Comparison of ENCODE assay signal across 17 cellular contexts in genomic region chr20:6562111-6562510, GRCh38.
DNase-seq lines count a peak whose midpoint lies in the region; TF ChIP-seq lines count a peak whose summit lies in the region.
"Had no signal": no experiment of that assay in that cellular context is flagged by ENCODE, and none has a peak within 500 bp of the region (broad histone marks: within the 10 kb centered on the region; RNA-seq: fewer than 3 reads in every experiment).

No MANE protein-coding gene starts in this region.

- CTCF ChIA-PET in MCF 10A (lab: Yijun Ruan, JAX), result interaction anchor here (0.6 to 1.3 kb wide), 3 partner anchors 21 to 297 kb away, joined by 3 to 5 read pairs (median 3); no protein-coding TSS in a partner anchor

- peaks cover 10% of the 10 kb centered on the region for H3K4me1 Mint-ChIP-seq in MCF 10A (ENCODE audit: insufficient read depth, unreplicated experiment)
- H3K4me1 Mint-ChIP-seq in chondrocyte (ENCODE audit: low read depth), result peaks cover 27% of the 10 kb centered on the region
- H3K4me1 Mint-ChIP-seq: CD8-positive, alpha-beta memory T cell had no signal

- no peaks in the 10 kb centered on the region for H3K36me3 Mint-ChIP-seq in MCF 10A (ENCODE audit: insufficient read depth, unreplicated experiment)
- no peaks in the 10 kb centered on the region for H3K36me3 Mint-ChIP-seq in chondrocyte (ENCODE audit: low read depth)
- H3K36me3 Mint-ChIP-seq: CD8-positive, alpha-beta memory T cell had no signal

- H3K27me3 Mint-ChIP-seq in MCF 10A (ENCODE audit: insufficient read depth, unreplicated experiment) (no peaks in the 10 kb centered on the region), chondrocyte (ENCODE audit: low read depth) (no peaks in the 10 kb centered on the region)
- H3K27me3 Mint-ChIP-seq: CD8-positive, alpha-beta memory T cell; progenitor cell of endocrine pancreas had no signal

- no peak overlapping the region for H3K4me3 Mint-ChIP-seq in MCF 10A (ENCODE audit: unreplicated experiment)
- H3K4me3 Mint-ChIP-seq in chondrocyte (ENCODE audit: unreplicated experiment), result no peak overlapping the region
- H3K4me3 Mint-ChIP-seq: CD8-positive, alpha-beta memory T cell had no signal

- intact Hi-C loops in MCF 10A (cut with micrococcal nuclease) (loop anchor here (1.0 kb wide), 1 partner anchor 44 kb away; no protein-coding TSS in a partner anchor), breast epithelium (cut with DNase I; ENCODE audit: low total_unique reads) (no loop called here), adrenal gland (cut with DNase I) (no loop called here)

- H3K36me3 ChIP-seq in breast epithelium, result no peaks in the 10 kb centered on the region
- no peaks in the 10 kb centered on the region for H3K36me3 ChIP-seq in kidney epithelial cell (ENCODE audit: control insufficient read depth, insufficient read depth, low read length)
- no peaks in the 10 kb centered on the region for H3K36me3 ChIP-seq in adrenal gland (replicated peaks in 1 of 2)
- H3K36me3 ChIP-seq: ascending aorta, transverse colon had no signal

- H3K27ac ChIP-seq in breast epithelium (no peak overlapping the region), adrenal gland (no peak overlapping the region)
- H3K27ac ChIP-seq: ascending aorta, transverse colon had no signal

- no TSS peak for BruUV-seq in MCF 10A (replicated peaks; lab: Mats Ljungman, UMichigan)

- no peak for TF ChIP-seq POLR2A in breast epithelium (IDR thresholded peaks at IDR 0.05)
- no peak for TF ChIP-seq POLR2A in adrenal gland (IDR thresholded peaks at IDR 0.05)

- WGBS in adrenal gland, 4 donors, result 33 to 53% (median 45%) methylated on average over 3 of the region's 3 CpGs

- POLR2A ChIA-PET in MCF 10A (lab: Yijun Ruan, JAX), result interaction anchor here (0.6 to 2.0 kb wide), 5 partner anchors 14 to 1312 kb away, joined by 3 to 6 read pairs (median 3); no protein-coding TSS in a partner anchor

- peak overlapping the region; percentile 84 for H3K27ac Mint-ChIP-seq in MCF 10A (ENCODE audit: low read depth, unreplicated experiment)
- H3K27ac Mint-ChIP-seq in chondrocyte (ENCODE audit: unreplicated experiment), result peak overlapping the region; percentile 83
- H3K27ac Mint-ChIP-seq: CD8-positive, alpha-beta memory T cell; progenitor cell of endocrine pancreas had no signal

- H3K27me3 ChIP-seq in breast epithelium (no peaks in the 10 kb centered on the region), kidney epithelial cell (ENCODE audit: control insufficient read depth, insufficient read depth, low read length) (no peaks in the 10 kb centered on the region), adrenal gland (no peaks in the 10 kb centered on the region)
- H3K27me3 ChIP-seq: ascending aorta, transverse colon had no signal

- no peaks in the 10 kb centered on the region for H3K9me3 ChIP-seq in breast epithelium
- H3K9me3 ChIP-seq in adrenal gland (replicated peaks in 1 of 3), result no peaks in the 10 kb centered on the region
- H3K9me3 ChIP-seq: ascending aorta, transverse colon had no signal

- no peaks in the 10 kb centered on the region for H3K4me1 ChIP-seq in breast epithelium
- no peaks in the 10 kb centered on the region for H3K4me1 ChIP-seq in adrenal gland (replicated peaks in 1 of 2)
- H3K4me1 ChIP-seq: ascending aorta, transverse colon had no signal

- no peaks in the 10 kb centered on the region for H3K9me3 Mint-ChIP-seq in MCF 10A (ENCODE audit: unreplicated experiment)
- H3K9me3 Mint-ChIP-seq in chondrocyte (ENCODE audit: low read depth), result no peaks in the 10 kb centered on the region

- no peak overlapping the region for H3K4me3 ChIP-seq in breast epithelium
- no peak overlapping the region for H3K4me3 ChIP-seq in kidney epithelial cell (ENCODE audit: low read depth, low read length)
- H3K4me3 ChIP-seq in adrenal gland, result no peak overlapping the region
- H3K4me3 ChIP-seq: transverse colon had no signal

- DNase-seq in MCF 10A (ENCODE audit: unreplicated experiment) (peak; percentile 34), breast epithelium (ENCODE audit: low spot score in 2 of 2) (no peak), chondrocyte (ENCODE audit: low spot score) (no peak), kidney epithelial cell (ENCODE audit: low read depth) (peak; percentile 38), adrenal gland (no peak), ureter (ENCODE audit: low spot score) (no peak), NCI-H2227 treated with DMSO at 0.1 percent for 48 hours (lab: John Stamatoyannopoulos, UW) (no peak)
- DNase-seq in stimulated activated naive CD4-positive, alpha-beta T cell treated with Interleukin-2 at 50 U/mL for 16 hours (lab: John Stamatoyannopoulos, UW), result no peak
- DNase-seq: 8988T; activated CD4-positive, alpha-beta T cell treated with anti-CD3 and anti-CD28 coated beads, Interleukin-2, amount 50 U/mL, for 48 hours; CD8-positive, alpha-beta memory T cell; effector memory CD4-positive, alpha-beta T cell; NCI-H2081 treated with DMSO at 0.1 percent for 48 hours; stimulated activated CD4-positive, alpha-beta T cell treated with anti-CD3 and anti-CD28 coated beads, Interleukin-2, amount 100 ng/mL, for 24 hours; transverse colon had no signal

- no peak for TF ChIP-seq CTCF in MCF 10A (IDR thresholded peaks at IDR 0.05; ENCODE audit: unreplicated experiment)
- TF ChIP-seq CTCF in breast epithelium (IDR thresholded peaks at IDR 0.05), result no peak
- no peak for TF ChIP-seq CTCF in chondrocyte (IDR thresholded peaks at IDR 0.05)
- TF ChIP-seq CTCF in kidney epithelial cell (IDR thresholded peaks at IDR 0.05; ENCODE audit: insufficient read depth, low read length, poor library complexity, severe bottlenecking), result no peak
- no peak for TF ChIP-seq CTCF in adrenal gland (IDR thresholded peaks at IDR 0.05)

Comparison
In these comparisons a context has a peak if more than half of its experiments do, and no peak if none do; other contexts are left out.
1. DNase-seq: peak in MCF 10A (single experiment) and kidney epithelial cell (single experiment); none in breast epithelium (0 of 2), chondrocyte (single experiment), adrenal gland (0 of 7), ureter (single experiment), NCI-H2227 treated with DMSO at 0.1 percent for 48 hours (single experiment) and stimulated activated naive CD4-positive, alpha-beta T cell treated with Interleukin-2 at 50 U/mL for 16 hours (single experiment).